In the genomic region with DNA sequence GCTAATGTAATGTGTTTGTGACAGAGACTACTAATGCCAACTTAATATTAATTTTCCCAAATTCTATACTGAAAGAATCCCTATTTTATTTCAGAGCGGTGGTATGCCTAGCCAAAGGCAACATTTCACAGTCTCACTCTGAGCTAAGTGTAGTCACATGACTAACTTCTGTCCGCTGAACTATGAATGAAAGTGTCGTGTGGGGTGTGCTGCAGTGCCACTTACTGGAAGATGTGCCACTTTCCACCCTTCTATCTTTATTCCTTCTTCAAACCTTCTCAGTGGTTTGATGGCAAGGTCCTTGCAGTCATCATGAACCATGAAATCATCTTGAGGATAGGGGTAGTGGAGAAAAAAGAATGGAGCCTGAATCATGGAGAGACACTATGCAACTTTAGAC, we compare ENCODE assay signal across 11 cellular contexts. TPM values are rescaled to one million over a fixed set of nuclear protein-coding genes. Genes with fewer than 3 reads are reported as not detected.
DNase-seq lines count a peak whose midpoint lies in the region; ATAC-seq and TF ChIP-seq lines count a peak whose summit lies in the region.
"Had no signal": no experiment of that assay in that cellular context is flagged by ENCODE, and none has a peak within 500 bp of the region (broad histone marks: within the 10 kb centered on the region; RNA-seq: fewer than 3 reads in every experiment).

No MANE protein-coding gene starts in this region.

- H3K27me3 ChIP-seq in CD8-positive, alpha-beta T cell (ENCODE audit: insufficient read depth, low read length), result no peaks in the 10 kb centered on the region

- no peak for TF ChIP-seq CTCF in CD8-positive, alpha-beta T cell (IDR thresholded peaks at IDR 0.05)

- intact Hi-C loops in activated CD4-positive, alpha-beta T cell treated with anti-CD3 and anti-CD28 coated beads for 36 hours (cut with DNase I, micrococcal nuclease), result no loop called here
- intact Hi-C loops in CD8-positive, alpha-beta T cell (cut with DNase I, micrococcal nuclease), result no loop called here

- H3K36me3 Mint-ChIP-seq in activated CD4-positive, alpha-beta T cell treated with anti-CD3 and anti-CD28 coated beads for 36 hours (ENCODE audit: low read depth), result peaks cover 3% of the 10 kb centered on the region
- peaks cover 9% of the 10 kb centered on the region for H3K36me3 Mint-ChIP-seq in CD8-positive, alpha-beta T cell

- H3K9me3 Mint-ChIP-seq in activated CD4-positive, alpha-beta T cell treated with anti-CD3 and anti-CD28 coated beads for 36 hours (ENCODE audit: low read depth), result peaks cover 12% of the 10 kb centered on the region
- peaks cover 15% of the 10 kb centered on the region for H3K9me3 Mint-ChIP-seq in CD8-positive, alpha-beta T cell

- POLR2A ChIA-PET in activated CD4-positive, alpha-beta T cell treated with anti-CD3 and anti-CD28 coated beads for 36 hours (lab: Charles Lee), result no interaction called here
- POLR2A ChIA-PET in CD8-positive, alpha-beta T cell (lab: Charles Lee), result no interaction called here

- no peaks in the 10 kb centered on the region for H3K9me3 ChIP-seq in CD8-positive, alpha-beta T cell (ENCODE audit: low read length)

- H3K27ac ChIP-seq in CD8-positive, alpha-beta T cell (ENCODE audit: low read depth, low read length), result no peak overlapping the region
- H3K27ac ChIP-seq: PC-9 had no signal

- ATAC-seq in GM19463 (IDR thresholded peaks at IDR 0.05; ENCODE audit: unreplicated experiment) (peak; percentile 69), HG03280 (IDR thresholded peaks at IDR 0.05; ENCODE audit: unreplicated experiment) (peak; percentile 90)
- no peak for ATAC-seq in activated CD4-positive, alpha-beta T cell treated with anti-CD3 and anti-CD28 coated beads for 36 hours
- no peak for ATAC-seq in CD8-positive, alpha-beta T cell

- no peaks in the 10 kb centered on the region for H3K4me1 Mint-ChIP-seq in activated CD4-positive, alpha-beta T cell treated with anti-CD3 and anti-CD28 coated beads for 36 hours
- no peaks in the 10 kb centered on the region for H3K4me1 Mint-ChIP-seq in CD8-positive, alpha-beta T cell (ENCODE audit: low read depth)
- H3K4me1 Mint-ChIP-seq: CD4-positive, alpha-beta memory T cell had no signal

- H3K4me3 Mint-ChIP-seq in activated CD4-positive, alpha-beta T cell treated with anti-CD3 and anti-CD28 coated beads for 36 hours, result no peak overlapping the region
- H3K4me3 Mint-ChIP-seq in CD8-positive, alpha-beta T cell, result no peak overlapping the region
- H3K4me3 Mint-ChIP-seq: CD4-positive, alpha-beta memory T cell had no signal

- H3K4me3 ChIP-seq in CD8-positive, alpha-beta T cell (ENCODE audit: low read depth, low read length), result no peak overlapping the region
- H3K4me3 ChIP-seq: PC-9 had no signal

- H3K4me1 ChIP-seq in CD8-positive, alpha-beta T cell (ENCODE audit: insufficient read depth, low read length), result no peaks in the 10 kb centered on the region

- DNase-seq in EH (ENCODE audit: low read depth) (peak; percentile 5), OCI-M1 (lab: John Stamatoyannopoulos, UW) (peak; percentile 76), NCI-H1694 treated with DMSO at 0.1 percent for 48 hours (lab: John Stamatoyannopoulos, UW) (no peak)
- DNase-seq in activated CD4-positive, alpha-beta T cell treated with anti-CD3 and anti-CD28 coated beads for 36 hours, result no peak
- DNase-seq in stimulated activated CD4-positive, alpha-beta T cell treated with anti-CD3 and anti-CD28 coated beads, Interleukin-4, amount 100 ng/mL, for 4 hours, result no peak
- no peak for DNase-seq in CD8-positive, alpha-beta T cell
- DNase-seq: activated CD4-positive, alpha-beta T cell treated with anti-CD3 and anti-CD28 coated beads, Interleukin-2, amount 50 U/mL, for 4 hours; CD4-positive, alpha-beta memory T cell had no signal

- H3K36me3 ChIP-seq in CD8-positive, alpha-beta T cell (ENCODE audit: insufficient read depth, low read length), result no peaks in the 10 kb centered on the region

- CTCF ChIA-PET in activated CD4-positive, alpha-beta T cell treated with anti-CD3 and anti-CD28 coated beads for 36 hours (lab: Charles Lee), result interaction anchor here (0.8 kb wide), 1 partner anchor 12 kb away, joined by 3 read pairs; no protein-coding TSS in a partner anchor
- CTCF ChIA-PET in CD8-positive, alpha-beta T cell (lab: Charles Lee), result no interaction called here

- no peak overlapping the region for H3K27ac Mint-ChIP-seq in activated CD4-positive, alpha-beta T cell treated with anti-CD3 and anti-CD28 coated beads for 36 hours
- H3K27ac Mint-ChIP-seq in CD8-positive, alpha-beta T cell, result no peak overlapping the region
- H3K27ac Mint-ChIP-seq: CD4-positive, alpha-beta memory T cell had no signal

- H3K27me3 Mint-ChIP-seq in activated CD4-positive, alpha-beta T cell treated with anti-CD3 and anti-CD28 coated beads for 36 hours, result no peaks in the 10 kb centered on the region
- H3K27me3 Mint-ChIP-seq in CD8-positive, alpha-beta T cell (ENCODE audit: low read depth), result no peaks in the 10 kb centered on the region
- H3K27me3 Mint-ChIP-seq: CD4-positive, alpha-beta memory T cell had no signal

RNA-seq across cellular contexts. Expression of gene C1D, which starts 47.3 kb away (rescaled TPM):
- total RNA-seq in activated CD4-positive, alpha-beta T cell treated with anti-CD3 and anti-CD28 coated beads for 36 hours, result 10 to 100 TPM; 11.3 to 21.4 TPM
- total RNA-seq in CD8-positive, alpha-beta T cell, result 10 to 100 TPM; 30.1 to 32.7 TPM

RNA-seq across cellular contexts. Expression of gene PNO1, which starts 47.6 kb away (rescaled TPM):
- 10 to 100 TPM; 15.7 to 20.5 TPM for total RNA-seq in activated CD4-positive, alpha-beta T cell treated with anti-CD3 and anti-CD28 coated beads for 36 hours
- 10 to 100 TPM; 35.3 to 36.0 TPM for total RNA-seq in CD8-positive, alpha-beta T cell

Comparison
In these comparisons a context has a peak if more than half of its experiments do, and no peak if none do; other contexts are left out.
1. DNase-seq: peak in EH (single experiment) and OCI-M1 (single experiment); none in activated CD4-positive, alpha-beta T cell treated with anti-CD3 and anti-CD28 coated beads for 36 hours (single experiment), stimulated activated CD4-positive, alpha-beta T cell treated with anti-CD3 and anti-CD28 coated beads, Interleukin-4, amount 100 ng/mL, for 4 hours (0 of 2), CD8-positive, alpha-beta T cell (0 of 7) and NCI-H1694 treated with DMSO at 0.1 percent for 48 hours (single experiment).
2. ATAC-seq: peak in GM19463 (single experiment) and HG03280 (single experiment); none in activated CD4-positive, alpha-beta T cell treated with anti-CD3 and anti-CD28 coated beads for 36 hours (single experiment) and CD8-positive, alpha-beta T cell (single experiment).